In genomic region chr3:154168998-154169880, GRCh38 we compare ENCODE assay signal across 15 cellular contexts. TPM values are rescaled to one million over a fixed set of nuclear protein-coding genes. Genes with fewer than 3 reads are reported as not detected.
A peak's percentile ranks its signal among the peaks of the same experiment; 100 is the strongest.
DNase-seq lines count a peak whose midpoint lies in the region; ATAC-seq, FAIRE-seq and TF ChIP-seq lines count a peak whose summit lies in the region.
"Had no signal": no experiment of that assay in that cellular context is flagged by ENCODE, and none has a peak within 500 bp of the region (broad histone marks: within the 10 kb centered on the region; RNA-seq: fewer than 3 reads in every experiment).

No MANE protein-coding gene starts in this region.

- 61 to 63% methylated on average over 9 of the region's 9 CpGs for WGBS in transverse colon (ENCODE audit: low coverage in 1 of 2), 2 donors

- no peaks in the 10 kb centered on the region for H3K79me2 ChIP-seq in endothelial cell of umbilical vein (ENCODE audit: control insufficient read depth, insufficient read depth, low read length)

- intact Hi-C loops in endothelial cell of umbilical vein (cut with micrococcal nuclease) (no loop called here), transverse colon (cut with DNase I; ENCODE audit: low total_unique reads) (no loop called here)

- H3K4me3 ChIP-seq in endothelial cell of umbilical vein (replicated peaks in 1 of 3; ENCODE audit: insufficient read depth in 1 of 3, low read depth in 1 of 3, low read length in 3 of 3) (no peak overlapping the region), transverse colon (no peak overlapping the region)
- H3K4me3 ChIP-seq: GM23338, Peyer's patch had no signal

- POLR2A ChIA-PET in endothelial cell of umbilical vein (lab: Charles Lee): no interaction called here

- H3K36me3 ChIP-seq in endothelial cell of umbilical vein (ENCODE audit: control insufficient read depth in 2 of 2, extremely low read depth in 1 of 2, insufficient read depth in 2 of 2, low read length in 2 of 2) (no peaks in the 10 kb centered on the region), transverse colon (no peaks in the 10 kb centered on the region)
- H3K36me3 ChIP-seq: Peyer's patch had no signal

- no TSS peak for BruUV-seq in endothelial cell of umbilical vein (replicated peaks; lab: Mats Ljungman, UMichigan)

- CTCF ChIA-PET in endothelial cell of umbilical vein (lab: Charles Lee): no interaction called here

- H3K4me2 ChIP-seq in endothelial cell of umbilical vein (ENCODE audit: insufficient read depth, low read length): no peak overlapping the region
- H3K4me2 ChIP-seq: GM23338 had no signal

- ATAC-seq in HG03520 (IDR thresholded peaks at IDR 0.05; ENCODE audit: unreplicated experiment): peak; percentile 66
- ATAC-seq: CD8-positive, alpha-beta T cell; GM23338 had no signal

- H3K27me3 ChIP-seq in endothelial cell of umbilical vein (ENCODE audit: control insufficient read depth in 2 of 2, insufficient read depth in 2 of 2, low read length in 2 of 2) (no peaks in the 10 kb centered on the region), transverse colon (no peaks in the 10 kb centered on the region)
- H3K27me3 ChIP-seq: Peyer's patch had no signal

- no peak overlapping the region for H3K9ac ChIP-seq in endothelial cell of umbilical vein (replicated peaks; ENCODE audit: extremely low read depth, insufficient read depth, low read length)

- dilution Hi-C loops in endothelial cell of umbilical vein (cut with MboI; ENCODE audit: extremely low pct_ligation_motif_present, low sequenced_read_pairs): no loop called here

- TF ChIP-seq POLR2A in endothelial cell of umbilical vein (IDR thresholded peaks at IDR 0.05; ENCODE audit: low read depth, low read length): no peak
- no peak for TF ChIP-seq POLR2A in transverse colon (IDR thresholded peaks at IDR 0.05)

- no peaks in the 10 kb centered on the region for H4K20me1 ChIP-seq in endothelial cell of umbilical vein (replicated peaks; ENCODE audit: control insufficient read depth, extremely low read depth, insufficient read depth, low read length)

- TF ChIP-seq CTCF in endothelial cell of umbilical vein (IDR thresholded peaks at IDR 0.05; ENCODE audit: extremely low read depth in 1 of 2, insufficient read depth in 1 of 2, low read depth in 1 of 2, low read length in 2 of 2): no peak
- no peak for TF ChIP-seq CTCF in transverse colon (IDR thresholded peaks at IDR 0.05)

- TF ChIP-seq EP300 in transverse colon (IDR thresholded peaks at IDR 0.05; ENCODE audit: low read depth): peak; percentile 10

- H3K27ac ChIP-seq in endothelial cell of umbilical vein (ENCODE audit: insufficient read depth, low read depth, low read length): no peak overlapping the region
- H3K27ac ChIP-seq in transverse colon: peak overlapping the region in 2 of 4 donors; percentile 1 to 13
- H3K27ac ChIP-seq: 22Rv1, Peyer's patch had no signal

- H3K4me1 ChIP-seq in endothelial cell of umbilical vein (ENCODE audit: control insufficient read depth, extremely low read depth, insufficient read depth, low read length) (no peaks in the 10 kb centered on the region), transverse colon (peaks cover 0 to 5% (median 2%) of the 10 kb centered on the region in 4 donors)
- H3K4me1 ChIP-seq: Peyer's patch had no signal

- no peak overlapping the region for H2AFZ ChIP-seq in endothelial cell of umbilical vein (ENCODE audit: low read depth, low read length)
- H2AFZ ChIP-seq: GM23338 had no signal

- no peaks in the 10 kb centered on the region for H3K9me3 ChIP-seq in endothelial cell of umbilical vein (replicated peaks; ENCODE audit: control insufficient read depth, insufficient read depth, low read length)
- H3K9me3 ChIP-seq in transverse colon: no peaks in the 10 kb centered on the region
- H3K9me3 ChIP-seq: Peyer's patch had no signal

- FAIRE-seq in endothelial cell of umbilical vein (lab: Jason Lieb, UNC): peak; percentile 50

- no peaks in the 10 kb centered on the region for H3K9me1 ChIP-seq in endothelial cell of umbilical vein (replicated peaks; ENCODE audit: control insufficient read depth, extremely low read depth, insufficient read depth, low read length)

- peak; percentile 4 for DNase-seq in NCI-H2171 treated with DMSO at 0.1 percent for 48 hours (lab: John Stamatoyannopoulos, UW)
- DNase-seq in NCI-H2171 (lab: John Stamatoyannopoulos, UW): no peak
- DNase-seq in endothelial cell of umbilical vein (ENCODE audit: low read depth, low spot score): peak; percentile 17
- DNase-seq in transverse colon: no peak
- DNase-seq in stimulated activated CD4-positive, alpha-beta T cell treated with anti-CD3 and anti-CD28 coated beads, Interleukin-15, amount 100 ng/mL, for 24 hours: no peak
- DNase-seq in NCI-H2196 treated with DMSO at 0.1 percent for 48 hours (lab: John Stamatoyannopoulos, UW; ENCODE audit: unreplicated experiment): no peak
- no peak for DNase-seq in T1000 (lab: John Stamatoyannopoulos, UW)
- DNase-seq: CD8-positive, alpha-beta T cell; GF-D8; NCI-H1694; Peyer's patch; SHP77 had no signal

- in situ Hi-C loops in transverse colon (cut with MboI; ENCODE audit: low pct_ligation_motif_present in 1 of 4, low pct_unique_long_range_greater_than_20kb in 1 of 4, low sequenced_read_pairs in 3 of 4): no loop called here

TF ChIP-seq in endothelial cell of umbilical vein, 7 proteins besides CTCF, POLR2A, EP300 and RAD21:
- TF ChIP-seq JUN (IDR thresholded peaks at IDR 0.05; ENCODE audit: borderline replicate concordance, insufficient read depth, insufficient read length, low read depth) (no peak), MAX (IDR thresholded peaks at IDR 0.05; ENCODE audit: insufficient read depth, insufficient read length) (no peak), MYC (IDR thresholded peaks at IDR 0.05; ENCODE audit: low read depth, low read length) (no peak), GATA2 (IDR thresholded peaks at IDR 0.05; ENCODE audit: insufficient read depth, insufficient read length, low read depth, low read length) (no peak), POLR2AphosphoS5 (IDR thresholded peaks at IDR 0.05; ENCODE audit: insufficient read depth, low read depth, low read length) (no peak), EZH2 (IDR thresholded peaks at IDR 0.05; ENCODE audit: borderline replicate concordance, low read depth, low read length, severe bottlenecking) (no peak), FOS (IDR thresholded peaks at IDR 0.05; ENCODE audit: borderline replicate concordance, insufficient read depth, low read length) (no peak)

RNA-seq across cellular contexts. Expression of gene ARHGEF26, which starts 48.0 kb away (rescaled TPM):
- total RNA-seq in endothelial cell of umbilical vein (2.2 and 2.9 TPM in 2 replicates), transverse colon (10 to 100 TPM in 3 of 4 donors, 1 to 10 TPM in 1; 8.6 to 15.0 (median 13.2) TPM)
- polyA plus RNA-seq in endothelial cell of umbilical vein: 0.30 and 0.57 TPM in 2 replicates
- 0.59 and 0.62 TPM in 2 replicates for polyA plus RNA-seq in endothelial cell of umbilical vein (2011; cell fraction: cytosol; rRNA removed)
- polyA plus RNA-seq in endothelial cell of umbilical vein (2011; cell fraction: nucleus; rRNA removed): 1.4 and 1.7 TPM in 2 replicates
- 0.41 and 2.2 TPM in 2 replicates for polyA plus RNA-seq in endothelial cell of umbilical vein (2012)
- 1.1 and 1.2 TPM in 2 replicates for polyA minus RNA-seq in endothelial cell of umbilical vein
- 0.31 TPM for polyA minus RNA-seq in endothelial cell of umbilical vein (2011; cell fraction: cytosol; rRNA and poly(A)+ RNA removed)
- 2.6 and 3.0 TPM in 2 replicates for polyA minus RNA-seq in endothelial cell of umbilical vein (2011; cell fraction: nucleus; rRNA and poly(A)+ RNA removed)

Comparison
In these comparisons a context has a peak if more than half of its experiments do, and no peak if none do; other contexts are left out.
1. DNase-seq: peak in NCI-H2171 treated with DMSO at 0.1 percent for 48 hours (single experiment) and endothelial cell of umbilical vein (single experiment); none in NCI-H2171 (single experiment), transverse colon (single experiment), stimulated activated CD4-positive, alpha-beta T cell treated with anti-CD3 and anti-CD28 coated beads, Interleukin-15, amount 100 ng/mL, for 24 hours (single experiment), NCI-H2196 treated with DMSO at 0.1 percent for 48 hours (single experiment) and T1000 (single experiment).